ENCODE assay signal across 8 cellular contexts in the genomic region with DNA sequence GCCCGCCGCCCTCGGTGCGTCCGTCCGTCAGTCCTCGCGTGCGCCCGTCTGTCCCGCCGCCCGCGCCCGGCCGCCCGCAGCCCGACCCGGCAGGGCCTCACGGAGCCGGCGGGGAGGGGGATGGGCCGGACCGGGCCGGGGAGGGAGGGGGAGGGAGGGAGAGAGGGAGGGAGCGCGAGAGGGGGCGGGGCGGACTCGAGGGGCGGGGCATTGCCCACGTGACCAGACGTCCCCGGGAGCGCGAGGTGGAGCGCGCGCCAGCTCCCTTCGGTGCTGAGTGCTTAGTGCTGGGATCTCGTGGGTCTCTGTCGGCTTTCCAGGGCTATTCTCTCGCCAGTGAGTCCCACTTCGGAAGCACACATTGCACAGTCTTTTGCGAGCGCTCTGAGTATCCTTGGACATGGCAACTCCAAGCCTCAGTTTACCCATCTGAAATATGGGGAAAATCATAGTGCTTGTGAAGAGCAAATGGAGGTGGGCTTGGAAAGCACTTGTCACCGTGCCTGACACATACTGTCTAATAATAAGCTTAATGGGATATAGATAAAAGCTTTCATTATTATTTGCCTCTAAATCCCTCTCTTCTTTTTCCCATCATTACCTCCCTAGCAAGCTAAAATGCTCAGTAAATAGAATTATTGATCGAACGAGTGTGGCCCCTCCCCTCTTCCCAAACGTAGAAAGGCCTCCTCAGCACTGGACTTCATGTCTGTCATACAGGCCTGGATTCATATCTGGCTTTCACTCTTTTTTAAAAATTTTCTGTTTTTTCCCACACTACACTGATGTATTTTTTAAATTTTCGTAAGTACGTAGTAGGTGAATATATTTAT. TPM values are rescaled to one million over a fixed set of nuclear protein-coding genes. Genes with fewer than 3 reads are reported as not detected.
DNase-seq lines count a peak whose midpoint lies in the region; ATAC-seq, FAIRE-seq and TF ChIP-seq lines count a peak whose summit lies in the region.

A gene (minus strand): TSS at position 122 of the 833 bp plus-strand sequence. CDS start 43,296 bp downstream, outside the sequence.

- TF ChIP-seq CTCF in GM12864 (IDR thresholded peaks at IDR 0.05; ENCODE audit: low read depth, low read length, missing control alignments): no peak
- TF ChIP-seq CTCF in right atrium auricular region (IDR thresholded peaks at IDR 0.05): no peak

- peak; percentile 64 for ATAC-seq in HG02798 (IDR thresholded peaks at IDR 0.05; ENCODE audit: poor library complexity, unreplicated experiment)

- peak within 1 kb of the TSS; percentile 98 for H3K4me3 ChIP-seq in GM12864 (ENCODE audit: low read depth, low read length)
- peak within 1 kb of the TSS; percentile 84 to 98 for H3K4me3 ChIP-seq in right atrium auricular region

- DNase-seq in GM12864 (ENCODE audit: low read depth) (peak; percentile 41), NCI-H1694 (lab: John Stamatoyannopoulos, UW) (peak; percentile 31), right atrium auricular region (ENCODE audit: low spot score) (peak; percentile 84), putamen (ENCODE audit: low spot score) (peak; percentile 89), urothelium cell line (ENCODE audit: low spot score) (peak; percentile 95)

- no peaks in the 10 kb centered on the region for H3K27me3 ChIP-seq in right atrium auricular region

- H3K27ac ChIP-seq in angular gyrus (ENCODE audit: low read depth, low read length): peak within 1 kb of the TSS; percentile 95
- peak within 1 kb of the TSS; percentile 86 to 90 for H3K27ac ChIP-seq in right atrium auricular region

- H3K36me3 ChIP-seq in right atrium auricular region: no peaks in the 10 kb centered on the region

- peaks cover 0 to 26% of the 10 kb centered on the region in 2 donors for H3K4me1 ChIP-seq in right atrium auricular region

- no peaks in the 10 kb centered on the region for H3K9me3 ChIP-seq in right atrium auricular region

- FAIRE-seq in urothelium cell line (lab: Jason Lieb, UNC): peak; percentile 56

- intact Hi-C loops in T-helper 2 cell treated with Interferon-gamma antibody and Interleukin-4, amounts not matched to agents 100 ng/mL and 5 ng/mL, for 36 hours (cut with micrococcal nuclease): loop anchor here (2.0 to 5.0 kb wide), 3 partner anchors 49 to 267 kb away; a partner anchor contains a TSS

RNA-seq across cellular contexts. Expression of the gene that starts here (rescaled TPM):
- 33.8 and 33.9 TPM in 2 replicates for total RNA-seq in T-helper 2 cell treated with Interferon-gamma antibody and Interleukin-4, amounts not matched to agents 100 ng/mL and 5 ng/mL, for 36 hours
- 10 to 100 TPM; 18.2 to 18.4 TPM for total RNA-seq in right atrium auricular region

Comparison
In these comparisons a context has a peak if more than half of its experiments do, and no peak if none do; other contexts are left out.
1. Peak in every context shown above with its lines: DNase-seq, ATAC-seq, H3K4me3 ChIP-seq and H3K27ac ChIP-seq.
2. DNase-seq: peak in every context shown above with its lines; median percentile 95 in urothelium cell line; 89 in putamen; 84 in right atrium auricular region; 41 in GM12864; 31 in NCI-H1694.